ENCODE assay signal across 23 cellular contexts in the genomic region with DNA sequence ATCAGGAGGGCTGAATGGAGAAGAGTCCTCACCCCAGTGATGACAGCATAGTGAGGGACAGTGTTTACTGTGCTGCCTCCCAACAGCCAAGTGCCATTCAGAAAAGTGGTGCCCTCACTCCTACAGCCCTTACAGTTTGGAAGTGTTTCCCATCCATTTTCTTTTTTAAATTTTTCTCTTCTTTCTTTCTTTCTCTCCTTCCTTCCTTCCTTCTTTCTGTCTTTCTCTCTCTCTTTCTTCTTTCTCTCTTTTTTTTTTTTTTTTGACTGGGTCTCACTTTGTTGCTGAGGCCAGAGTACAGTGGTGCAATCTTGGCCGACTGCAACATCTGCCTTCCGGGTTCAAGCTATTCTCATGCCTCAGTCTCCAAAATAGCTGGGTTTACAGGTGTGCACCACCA.
DNase-seq lines count a peak whose midpoint lies in the region; ATAC-seq, FAIRE-seq and TF ChIP-seq lines count a peak whose summit lies in the region.
"Had no signal": no experiment of that assay in that cellular context is flagged by ENCODE, and none has a peak within 500 bp of the region (broad histone marks: within the 10 kb centered on the region; RNA-seq: fewer than 3 reads in every experiment).

No MANE protein-coding gene starts in this region.

- peak overlapping the region; percentile 71 for H3K27ac Mint-ChIP-seq in T-helper 1 cell treated with Interleukin-12 subunit alpha and Interleukin-12 subunit beta and Interleukin-4 antibody, amounts not matched to agents 30 μg/mL and 1 μg/mL, for 36 hours
- H3K27ac Mint-ChIP-seq in nephron progenitor cell (peak overlapping the region; percentile 72), GM23338 (no peak overlapping the region)
- H3K27ac Mint-ChIP-seq: B cell; CD4-positive, CD25-positive, alpha-beta regulatory T cell; CD8-positive, alpha-beta T cell had no signal

- H2AFZ ChIP-seq in DND-41 (ENCODE audit: low read depth, low read length) (no peak overlapping the region), K562 (ENCODE audit: low read depth, low read length) (no peak overlapping the region), GM23338 (no peak overlapping the region)

- no peak for TF ChIP-seq EP300 in K562 (IDR thresholded peaks at IDR 0.05; ENCODE audit: low read length)

- H3K4me1 Mint-ChIP-seq in T-helper 1 cell treated with Interleukin-12 subunit alpha and Interleukin-12 subunit beta and Interleukin-4 antibody, amounts not matched to agents 30 μg/mL and 1 μg/mL, for 36 hours (ENCODE audit: low read depth) = peaks cover 45% of the 10 kb centered on the region
- H3K4me1 Mint-ChIP-seq in nephron progenitor cell (peaks cover 60% of the 10 kb centered on the region), GM23338 (peaks cover 13% of the 10 kb centered on the region)
- H3K4me1 Mint-ChIP-seq: B cell had no signal

- no peaks in the 10 kb centered on the region for H3K9me3 ChIP-seq in DND-41 (ENCODE audit: insufficient read depth, low read length, severe bottlenecking)
- H3K9me3 ChIP-seq in K562 (replicated peaks; ENCODE audit: control insufficient read depth, insufficient read depth, low read depth, low read length) = no peaks in the 10 kb centered on the region
- H3K9me3 ChIP-seq: BLaER1, Caco-2 had no signal

- H3K4me1 ChIP-seq in DND-41 (ENCODE audit: insufficient read depth, low read length) (peaks cover 59% of the 10 kb centered on the region), K562 (replicated peaks in 1 of 2; ENCODE audit: control insufficient read depth in 2 of 2, insufficient read depth in 2 of 2, low read length in 2 of 2) (peaks cover 3% of the 10 kb centered on the region in 2 experiments; a peak in 3 of 5 replicates), GM23338 (ENCODE audit: insufficient read depth) (no peaks in the 10 kb centered on the region; the same call in 1 of the 2 replicates)
- H3K4me1 ChIP-seq: BLaER1, Caco-2 had no signal

- DNase-seq in T-helper 1 cell = no peak
- DNase-seq in DND-41 = no peak
- no peak for DNase-seq in K562 (ENCODE audit: extremely low read depth in 1 of 4, low spot score in 3 of 4)
- no peak for DNase-seq in nephron progenitor cell
- no peak for DNase-seq in GM23338 (ENCODE audit: low spot score)
- no peak for DNase-seq in Kasumi-1 (lab: John Stamatoyannopoulos, UW)
- DNase-seq: Caco-2; CD4-positive, CD25-positive, alpha-beta regulatory T cell; CD8-positive, alpha-beta T cell; DMS153; EL; GDM1; GOT3; H7; HCEC 1CT had no signal

- no peaks in the 10 kb centered on the region for H4K20me1 ChIP-seq in DND-41 (ENCODE audit: insufficient read depth, low read length)
- peaks cover 25% of the 10 kb centered on the region for H4K20me1 ChIP-seq in K562 (replicated peaks; ENCODE audit: control insufficient read depth, insufficient read depth, low read length)
- no peaks in the 10 kb centered on the region for H4K20me1 ChIP-seq in GM23338 (replicated peaks; ENCODE audit: insufficient read depth)
- H4K20me1 ChIP-seq: BLaER1 had no signal

- H3K4me2 ChIP-seq in DND-41 (ENCODE audit: insufficient read depth, low read length) (no peak overlapping the region), K562 (ENCODE audit: insufficient read depth, low read length) (no peak overlapping the region), GM23338 (no peak overlapping the region)
- H3K4me2 ChIP-seq: BLaER1 had no signal

- H3K36me3 ChIP-seq in DND-41 (ENCODE audit: insufficient read depth, low read length) = no peaks in the 10 kb centered on the region
- H3K36me3 ChIP-seq in K562 (ENCODE audit: control insufficient read depth, insufficient read depth, low read length) = peaks cover 93% of the 10 kb centered on the region
- no peaks in the 10 kb centered on the region for H3K36me3 ChIP-seq in GM23338 (ENCODE audit: insufficient read depth)
- H3K36me3 ChIP-seq: BLaER1 had no signal

- no CpG with 5 or more reads among the region's 2 CpGs for WGBS in K562 (ENCODE audit: insufficient coverage, low coverage, missing lambda C conversion rate)

- peaks cover 4% of the 10 kb centered on the region for H3K9me1 ChIP-seq in K562 (ENCODE audit: control insufficient read depth, insufficient read depth, low read length)

- BruUV-seq in K562 (replicated peaks; lab: Mats Ljungman, UMichigan) = no TSS peak

- intact Hi-C loops in K562 (cut with micrococcal nuclease) = no loop called here

- H3K27me3 ChIP-seq in DND-41 (ENCODE audit: insufficient read depth, low read length, poor library complexity) (no peaks in the 10 kb centered on the region), K562 (ENCODE audit: control insufficient read depth in 2 of 2, insufficient read depth in 2 of 2, low read length in 2 of 2) (no peaks in the 10 kb centered on the region), GM23338 (ENCODE audit: insufficient read depth) (no peaks in the 10 kb centered on the region)
- H3K27me3 ChIP-seq: BLaER1 had no signal

- H3K79me2 ChIP-seq in DND-41 (ENCODE audit: insufficient read depth, low read length) (no peaks in the 10 kb centered on the region), K562 (ENCODE audit: control insufficient read depth, insufficient read depth, low read length) (peaks cover 71% of the 10 kb centered on the region), GM23338 (replicated peaks; ENCODE audit: insufficient read depth) (no peaks in the 10 kb centered on the region)

- in situ Hi-C loops in K562 (cut with MboI) = loop anchor here (10.0 kb wide), 1 partner anchor 417 kb away; no protein-coding TSS in a partner anchor

- no peaks in the 10 kb centered on the region for H3K36me3 Mint-ChIP-seq in T-helper 1 cell treated with Interleukin-12 subunit alpha and Interleukin-12 subunit beta and Interleukin-4 antibody, amounts not matched to agents 30 μg/mL and 1 μg/mL, for 36 hours (ENCODE audit: low read depth)
- H3K36me3 Mint-ChIP-seq in nephron progenitor cell (ENCODE audit: low read depth) (no peaks in the 10 kb centered on the region), GM23338 (ENCODE audit: low read depth) (no peaks in the 10 kb centered on the region)
- H3K36me3 Mint-ChIP-seq: CD4-positive, CD25-positive, alpha-beta regulatory T cell; CD8-positive, alpha-beta T cell had no signal

- TF ChIP-seq RAD21 in K562 (CRISPR knock-in tag; conservative IDR thresholded peaks at IDR 0.05 in 1 of 2, IDR thresholded peaks at IDR 0.05 in 1 of 2) = no peak

- no peaks in the 10 kb centered on the region for H3K27me3 Mint-ChIP-seq in T-helper 1 cell treated with Interleukin-12 subunit alpha and Interleukin-12 subunit beta and Interleukin-4 antibody, amounts not matched to agents 30 μg/mL and 1 μg/mL, for 36 hours (ENCODE audit: low read depth)
- H3K27me3 Mint-ChIP-seq in nephron progenitor cell (ENCODE audit: low read depth, poor library complexity) (peaks cover 6% of the 10 kb centered on the region), GM23338 (ENCODE audit: insufficient read depth, low read depth, poor library complexity) (peaks cover 8% of the 10 kb centered on the region)
- H3K27me3 Mint-ChIP-seq: B cell; CD4-positive, CD25-positive, alpha-beta regulatory T cell had no signal

- H3K4me3 ChIP-seq in DND-41 (ENCODE audit: low read depth in 1 of 2, low read length in 2 of 2) = no peak overlapping the region
- H3K4me3 ChIP-seq in K562 = no peak overlapping the region
- H3K4me3 ChIP-seq in GM23338 = no peak overlapping the region
- H3K4me3 ChIP-seq: BLaER1, GM12878 had no signal

- TF ChIP-seq POLR2A in K562 (conservative IDR thresholded peaks at IDR 0.05) = no peak

- CTCF ChIA-PET in K562 (lab: Yijun Ruan, JAX; ENCODE audit: low intra/inter-chr PET ratio) = no interaction called here

- peak overlapping the region; percentile 6 for H3K4me3 Mint-ChIP-seq in T-helper 1 cell treated with Interleukin-12 subunit alpha and Interleukin-12 subunit beta and Interleukin-4 antibody, amounts not matched to agents 30 μg/mL and 1 μg/mL, for 36 hours
- H3K4me3 Mint-ChIP-seq in nephron progenitor cell = no peak overlapping the region
- no peak overlapping the region for H3K4me3 Mint-ChIP-seq in GM23338
- H3K4me3 Mint-ChIP-seq: B cell; CD4-positive, CD25-positive, alpha-beta regulatory T cell; CD8-positive, alpha-beta T cell had no signal

- H3K9me2 ChIP-seq in GM23338 (ENCODE audit: insufficient read depth) = peaks cover 4% of the 10 kb centered on the region; the same call in 1 of the 2 replicates

- H3F3A ChIP-seq in GM23338 (replicated peaks; ENCODE audit: low read depth) = no peaks in the 10 kb centered on the region

- ATAC-seq in DND-41 (ENCODE audit: insufficient read depth, low read depth) (no peak), K562 (no peak), HG03175 (IDR thresholded peaks at IDR 0.05; ENCODE audit: unreplicated experiment) (no peak), GM23338 (no peak)
- ATAC-seq: CD8-positive, alpha-beta T cell; GM12878 had no signal

- no peak for TF ChIP-seq CTCF in DND-41 (IDR thresholded peaks at IDR 0.05; ENCODE audit: borderline replicate concordance, extremely low read depth, low read length, poor library complexity, severe bottlenecking)
- no peak for TF ChIP-seq CTCF in K562 (IDR thresholded peaks at IDR 0.05 in 2 of 3, conservative IDR thresholded peaks at IDR 0.05 in 1 of 3; ENCODE audit: insufficient read depth in 2 of 3, low read depth in 1 of 3, low read length in 3 of 3)
- no peak for TF ChIP-seq CTCF in nephron progenitor cell (IDR thresholded peaks at IDR 0.05)
- no peak for TF ChIP-seq CTCF in GM23338 (conservative IDR thresholded peaks at IDR 0.05; ENCODE audit: low read depth in 2 of 2)

- POLR2A ChIA-PET in K562 (lab: Yijun Ruan, JAX) = no interaction called here

- H3K27ac ChIP-seq in DND-41 (ENCODE audit: low read length) (0 out of 2 replicates have a peak overlapping the region, but pooled peaks have one; percentile 31), K562 (ENCODE audit: extremely low read depth, low read depth, low read length) (no peak overlapping the region), GM23338 (ENCODE audit: low read depth) (no peak overlapping the region)
- H3K27ac ChIP-seq: 22Rv1, BLaER1, C4-2B had no signal

- H3K9me3 Mint-ChIP-seq in T-helper 1 cell treated with Interleukin-12 subunit alpha and Interleukin-12 subunit beta and Interleukin-4 antibody, amounts not matched to agents 30 μg/mL and 1 μg/mL, for 36 hours = no peaks in the 10 kb centered on the region
- H3K9me3 Mint-ChIP-seq in nephron progenitor cell = no peaks in the 10 kb centered on the region
- H3K9me3 Mint-ChIP-seq in GM23338 = no peaks in the 10 kb centered on the region; the same call in 2 of the 3 replicates
- H3K9me3 Mint-ChIP-seq: CD8-positive, alpha-beta T cell had no signal

- no peak overlapping the region for H3K9ac ChIP-seq in DND-41 (ENCODE audit: low read depth, low read length)
- H3K9ac ChIP-seq in K562 (ENCODE audit: insufficient read depth in 1 of 2, low read depth in 2 of 2, low read length in 2 of 2) = no peak overlapping the region
- H3K9ac ChIP-seq: BLaER1 had no signal

- FAIRE-seq in K562 (lab: Jason Lieb, UNC) = no peak
- FAIRE-seq: A204.1, GM12878 had no signal

TF ChIP-seq in K562, 482 proteins besides CTCF, POLR2A, EP300 and RAD21 (continues in another document):
- TF ChIP-seq EHMT2 (IDR thresholded peaks at IDR 0.05) = no peak
- TF ChIP-seq POLR2B (IDR thresholded peaks at IDR 0.05; ENCODE audit: low read depth, partially characterized antibody) = no peak

TF ChIP-seq in GM23338, 12 proteins besides CTCF, POLR2A, EP300 and RAD21 (continues in another document):
- TF ChIP-seq EZH2phosphoT487 (IDR thresholded peaks at IDR 0.05; ENCODE audit: unreplicated experiment) (no peak), JUNB (IDR thresholded peaks at IDR 0.05; ENCODE audit: unreplicated experiment) (no peak)
